In the genomic region with DNA sequence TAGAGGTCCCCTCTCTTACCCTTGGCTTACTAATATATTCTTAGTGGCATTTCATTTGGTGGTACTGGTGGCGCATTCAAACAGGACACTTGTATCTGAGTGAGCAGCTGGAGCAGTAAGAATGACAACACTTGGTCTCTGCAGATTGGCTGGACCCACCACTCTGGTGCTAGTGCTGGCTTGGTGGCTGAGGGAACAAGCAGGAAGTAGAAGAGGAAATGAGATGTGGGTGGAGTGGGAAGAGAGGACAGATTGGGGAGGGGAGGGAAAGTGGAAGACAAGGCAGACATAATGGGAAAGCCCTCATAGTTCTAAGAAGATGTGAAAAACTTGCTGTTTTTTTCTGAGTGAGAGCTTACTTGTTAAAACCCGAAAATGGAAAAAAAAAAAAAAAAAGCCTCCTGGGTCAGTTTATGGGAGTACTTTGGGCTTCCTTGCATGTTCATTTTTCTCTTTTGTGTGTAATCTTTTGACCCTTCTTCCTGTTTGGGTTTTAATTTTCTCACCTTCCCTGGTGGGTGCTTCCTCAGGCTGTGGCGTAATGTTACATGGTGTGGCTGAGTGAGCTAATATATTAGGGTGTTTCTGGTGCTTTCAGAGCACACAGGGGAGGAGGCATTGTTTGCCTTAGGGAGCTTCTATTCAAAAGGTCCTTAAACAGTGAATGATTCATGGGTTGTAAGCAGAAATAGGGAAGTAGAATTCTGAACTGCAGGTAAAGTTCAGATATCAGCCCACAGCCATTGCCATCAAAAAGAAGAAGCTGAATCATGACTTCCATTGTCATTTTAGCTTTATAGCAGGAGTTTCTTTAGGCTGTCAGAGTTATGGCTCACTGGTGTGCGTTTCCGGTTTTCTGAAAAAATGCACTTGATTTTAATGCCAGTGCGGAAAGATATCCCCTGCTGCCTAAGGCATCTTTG, we compare ENCODE assay signal across 8 cellular contexts. TPM values are rescaled to one million over a fixed set of nuclear protein-coding genes. Genes with fewer than 3 reads are reported as not detected.
A peak's percentile ranks its signal among the peaks of the same experiment; 100 is the strongest.
DNase-seq lines count a peak whose midpoint lies in the region; ATAC-seq and FAIRE-seq lines count a peak whose summit lies in the region.

No MANE protein-coding gene starts in this region.

- H3K36me3 Mint-ChIP-seq in CD8-positive, alpha-beta memory T cell: peaks cover 0 to 9% (median 9%) of the 10 kb centered on the region in 3 donors
- peaks cover 23% of the 10 kb centered on the region for H3K36me3 Mint-ChIP-seq in natural killer cell treated with Interleukin-12 subunit alpha and Interleukin-12 subunit beta and Interleukin-15 and Interleukin-18, amount 100 ng/mL, for 72 hours

- no peaks in the 10 kb centered on the region for H3K36me3 ChIP-seq in CD8-positive, alpha-beta memory T cell (ENCODE audit: insufficient read depth, low read length)

- H3K4me3 Mint-ChIP-seq in CD8-positive, alpha-beta memory T cell: peak overlapping the region; percentile 53 to 84 (median 74)
- H3K4me3 Mint-ChIP-seq in natural killer cell treated with Interleukin-12 subunit alpha and Interleukin-12 subunit beta and Interleukin-15 and Interleukin-18, amount 100 ng/mL, for 72 hours: peak overlapping the region; percentile 92

- H3K4me3 ChIP-seq in CD8-positive, alpha-beta memory T cell (ENCODE audit: low read length): no peak overlapping the region

- ATAC-seq in HG03103 (IDR thresholded peaks at IDR 0.05; ENCODE audit: low read depth, unreplicated experiment): peak; percentile 95
- peak; percentile 92 to 93 for ATAC-seq in natural killer cell treated with Interleukin-12 subunit alpha and Interleukin-12 subunit beta and Interleukin-15 and Interleukin-18, amount 100 ng/mL, for 72 hours

- peak overlapping the region; percentile 19 for H3K27ac ChIP-seq in CD8-positive, alpha-beta memory T cell (ENCODE audit: low read depth, low read length)

- H3K27ac Mint-ChIP-seq in CD8-positive, alpha-beta memory T cell: peak overlapping the region; percentile 29 to 91 (median 82)
- H3K27ac Mint-ChIP-seq in natural killer cell treated with Interleukin-12 subunit alpha and Interleukin-12 subunit beta and Interleukin-15 and Interleukin-18, amount 100 ng/mL, for 72 hours: peak overlapping the region; percentile 92 to 96

- peaks cover 65 to 86% (median 76%) of the 10 kb centered on the region in 3 donors for H3K4me1 Mint-ChIP-seq in CD8-positive, alpha-beta memory T cell
- H3K4me1 Mint-ChIP-seq in natural killer cell treated with Interleukin-12 subunit alpha and Interleukin-12 subunit beta and Interleukin-15 and Interleukin-18, amount 100 ng/mL, for 72 hours (ENCODE audit: low read depth in 2 of 2): peaks cover 67 to 71% of the 10 kb centered on the region in 2 donors

- H3K9me3 ChIP-seq in CD8-positive, alpha-beta memory T cell (ENCODE audit: low read length): no peaks in the 10 kb centered on the region

- H3K4me1 ChIP-seq in CD8-positive, alpha-beta memory T cell (ENCODE audit: insufficient read depth, low read length): peaks cover 30% of the 10 kb centered on the region

- peak; percentile 84 for FAIRE-seq in GM19239 (lab: Jason Lieb, UNC)
- peak; percentile 5 for FAIRE-seq in colon (lab: Jason Lieb, UNC)
- no peak for FAIRE-seq in RCC 7860 (lab: Jason Lieb, UNC)

- DNase-seq in CD8-positive, alpha-beta memory T cell: peak; percentile 11 to 73 (median 26)
- DNase-seq in GM19239 (ENCODE audit: insufficient read length, low spot score) (peak; percentile 20), SIG-M5 (lab: John Stamatoyannopoulos, UW) (peak; percentile 85), RCC 7860 (ENCODE audit: low spot score) (no peak), middle frontal gyrus (ENCODE audit: extremely low spot score, low spot score) (no peak)
- DNase-seq in natural killer cell treated with Interleukin-12 subunit alpha and Interleukin-12 subunit beta and Interleukin-15 and Interleukin-18, amount 100 ng/mL, for 72 hours (ENCODE audit: low spot score): peak; percentile 84

- CTCF ChIA-PET in CD8-positive, alpha-beta memory T cell (lab: Charles Lee): interaction anchor here (0.9 to 1.2 kb wide), 4 partner anchors 18 to 52 kb away, joined by 3 to 4 read pairs (median 4); a partner anchor contains a TSS

- POLR2A ChIA-PET in CD8-positive, alpha-beta memory T cell (lab: Charles Lee): interaction anchor here (1.0 to 1.4 kb wide), 2 partner anchors 50 to 52 kb away, joined by 5 to 33 read pairs; a partner anchor contains a TSS

- H3K27me3 Mint-ChIP-seq in CD8-positive, alpha-beta memory T cell: no peaks in the 10 kb centered on the region
- no peaks in the 10 kb centered on the region for H3K27me3 Mint-ChIP-seq in natural killer cell treated with Interleukin-12 subunit alpha and Interleukin-12 subunit beta and Interleukin-15 and Interleukin-18, amount 100 ng/mL, for 72 hours

- H3K27me3 ChIP-seq in CD8-positive, alpha-beta memory T cell (ENCODE audit: insufficient read depth, low read length, poor library complexity, severe bottlenecking): no peaks in the 10 kb centered on the region

- no peaks in the 10 kb centered on the region for H3K9me3 Mint-ChIP-seq in CD8-positive, alpha-beta memory T cell
- peaks cover 8% of the 10 kb centered on the region for H3K9me3 Mint-ChIP-seq in natural killer cell treated with Interleukin-12 subunit alpha and Interleukin-12 subunit beta and Interleukin-15 and Interleukin-18, amount 100 ng/mL, for 72 hours

RNA-seq across cellular contexts. Expression of a gene that starts 52.3 kb away (rescaled TPM):
- 10 to 100 TPM; 28.1 to 29.2 TPM for total RNA-seq in CD8-positive, alpha-beta memory T cell
- 41.6 TPM for polyA plus RNA-seq in CD8-positive, alpha-beta memory T cell
- total RNA-seq in natural killer cell treated with Interleukin-12 subunit alpha and Interleukin-12 subunit beta and Interleukin-15 and Interleukin-18, amount 100 ng/mL, for 72 hours: 10 to 100 TPM; 50.9 to 73.6 TPM

Comparison
In these comparisons a context has a peak if more than half of its experiments do, and no peak if none do; other contexts are left out.
1. DNase-seq: peak in CD8-positive, alpha-beta memory T cell (5 of 5), GM19239 (single experiment), SIG-M5 (single experiment) and natural killer cell treated with Interleukin-12 subunit alpha and Interleukin-12 subunit beta and Interleukin-15 and Interleukin-18, amount 100 ng/mL, for 72 hours (single experiment); none in RCC 7860 (single experiment) and middle frontal gyrus (single experiment).